Comparison of ENCODE assay signal across 15 cellular contexts in genomic region chr9:87580941-87581438, GRCh38.
DNase-seq lines count a peak whose midpoint lies in the region; ATAC-seq and TF ChIP-seq lines count a peak whose summit lies in the region.
"Had no signal": no experiment of that assay in that cellular context is flagged by ENCODE, and none has a peak within 500 bp of the region (broad histone marks: within the 10 kb centered on the region; RNA-seq: fewer than 3 reads in every experiment).

No MANE protein-coding gene starts in this region.

- H3K4me1 ChIP-seq in duodenal mucosa (ENCODE audit: control insufficient read depth in 1 of 2, insufficient read depth in 2 of 2, low read length in 2 of 2) = peaks cover 12 to 15% of the 10 kb centered on the region in 2 donors
- no peaks in the 10 kb centered on the region for H3K4me1 ChIP-seq in mucosa of descending colon (ENCODE audit: low read depth)
- peaks cover 10% of the 10 kb centered on the region for H3K4me1 ChIP-seq in suprapubic skin
- H3K4me1 ChIP-seq: breast epithelium had no signal

- DNase-seq in NCI-H69 (lab: John Stamatoyannopoulos, UW) (peak; percentile 8), mucosa of descending colon (no peak), suprapubic skin (ENCODE audit: low spot score in 2 of 2) (no peak), epidermal melanocyte (ENCODE audit: insufficient read length, low spot score) (no peak)
- DNase-seq: activated CD4-positive, alpha-beta memory T cell treated with anti-CD3 and anti-CD28 coated beads, Interleukin-2, amount 10 ng/mL, durations not matched to agents 7 days and 5 days; activated T-cell treated with anti-CD3 and anti-CD28 coated beads, Interleukin-2, amount 50 U/mL, for 72 hours; Calu3; GDM1; NCI-H146; NCI-H446; PC-9 had no signal

- H3K9ac ChIP-seq in duodenal mucosa (ENCODE audit: low read depth in 1 of 2, low read length in 2 of 2) = no peak overlapping the region

- TF ChIP-seq EP300 in suprapubic skin (IDR thresholded peaks at IDR 0.05) = no peak

- intact Hi-C loops in mucosa of descending colon (cut with DNase I, micrococcal nuclease) = no loop called here

- no peak overlapping the region for H3K27ac ChIP-seq in duodenal mucosa (ENCODE audit: low read depth, low read length)
- peak overlapping the region; percentile 61 for H3K27ac ChIP-seq in suprapubic skin
- H3K27ac ChIP-seq: PC-9 had no signal

- H3K9me3 ChIP-seq in duodenal mucosa (ENCODE audit: control insufficient read depth in 1 of 2, low read length in 2 of 2) (no peaks in the 10 kb centered on the region), mucosa of descending colon (no peaks in the 10 kb centered on the region), suprapubic skin (no peaks in the 10 kb centered on the region)
- H3K9me3 ChIP-seq: breast epithelium had no signal

- TF ChIP-seq CTCF in mucosa of descending colon (IDR thresholded peaks at IDR 0.05) = no peak
- no peak for TF ChIP-seq CTCF in suprapubic skin (IDR thresholded peaks at IDR 0.05)

- 95% methylated on average over 10 of the region's 10 CpGs for WGBS in suprapubic skin

- H3K4me3 ChIP-seq in duodenal mucosa (ENCODE audit: low read depth in 1 of 2, low read length in 2 of 2) (peak overlapping the region; percentile 21 to 33), mucosa of descending colon (no peak overlapping the region), suprapubic skin (no peak overlapping the region)
- H3K4me3 ChIP-seq: breast epithelium, PC-9 had no signal

- ATAC-seq in mucosa of descending colon (peak; percentile 77), HG03457 (IDR thresholded peaks at IDR 0.05; ENCODE audit: unreplicated experiment) (no peak), HG02852 (IDR thresholded peaks at IDR 0.05; ENCODE audit: unreplicated experiment) (no peak)
- ATAC-seq: activated T-cell treated with anti-CD3 and anti-CD28 coated beads, Interleukin-2, amount 50 U/mL, for 72 hours had no signal

- H3K27me3 ChIP-seq in duodenal mucosa (ENCODE audit: control insufficient read depth in 1 of 2, insufficient read depth in 2 of 2, low read length in 2 of 2) (no peaks in the 10 kb centered on the region), suprapubic skin (no peaks in the 10 kb centered on the region)
- H3K27me3 ChIP-seq: breast epithelium had no signal

- TF ChIP-seq POLR2A in suprapubic skin (IDR thresholded peaks at IDR 0.05) = no peak

- H3K36me3 ChIP-seq in duodenal mucosa (ENCODE audit: control insufficient read depth in 1 of 2, insufficient read depth in 2 of 2, low read length in 2 of 2) (no peaks in the 10 kb centered on the region), mucosa of descending colon (ENCODE audit: low read depth) (no peaks in the 10 kb centered on the region), suprapubic skin (no peaks in the 10 kb centered on the region)
- H3K36me3 ChIP-seq: breast epithelium had no signal

Comparison
In these comparisons a context has a peak if more than half of its experiments do, and no peak if none do; other contexts are left out.
1. H3K4me3 ChIP-seq: peak in duodenal mucosa (2 of 2); none in mucosa of descending colon (single experiment) and suprapubic skin (single experiment).